In genomic region chrX:153226344-153227190, GRCh38 we compare ENCODE assay signal across 9 cellular contexts. TPM values are rescaled to one million over a fixed set of nuclear protein-coding genes. Genes with fewer than 3 reads are reported as not detected.
DNase-seq lines count a peak whose midpoint lies in the region; ATAC-seq and TF ChIP-seq lines count a peak whose summit lies in the region.
"Had no signal": no experiment of that assay in that cellular context is flagged by ENCODE, and none has a peak within 500 bp of the region (broad histone marks: within the 10 kb centered on the region; RNA-seq: fewer than 3 reads in every experiment).

No MANE protein-coding gene starts in this region.

- H2AFZ ChIP-seq in GM23248: no peak overlapping the region

- 3 to 5% methylated on average over 4 to 16 of the region's 16 CpGs for WGBS in GM23248 (ENCODE audit: low coverage in 1 of 2, low lambda C conversion rate in 2 of 2, missing lambda C conversion rate in 2 of 2), 2 experiments

- H3F3A ChIP-seq in GM23248 (ENCODE audit: insufficient read depth): no peaks in the 10 kb centered on the region

- in situ Hi-C loops in GM23248 (cut with MboI): no loop called here

- no peaks in the 10 kb centered on the region for H3K36me3 ChIP-seq in GM23248 (ENCODE audit: low read depth)

- TF ChIP-seq CTCF in epithelial cell of esophagus (IDR thresholded peaks at IDR 0.05; ENCODE audit: insufficient read depth, low read depth, low read length, missing control alignments): no peak
- TF ChIP-seq CTCF in omental fat pad (IDR thresholded peaks at IDR 0.05): no peak

- DNase-seq in GM23248 (peak; percentile 58), NAMALWA (ENCODE audit: low spot score) (peak; percentile 74), epithelial cell of esophagus (ENCODE audit: low read depth) (peak; percentile 94), omental fat pad (ENCODE audit: low spot score) (peak; percentile 24), HuH-7 (ENCODE audit: low spot score) (no peak), epidermal melanocyte (ENCODE audit: insufficient read length, low spot score) (no peak), globus pallidus (ENCODE audit: low spot score) (no peak)
- DNase-seq: NCI-H510A had no signal

- no peaks in the 10 kb centered on the region for H4K20me1 ChIP-seq in GM23248 (ENCODE audit: insufficient read depth)

- no peaks in the 10 kb centered on the region for H3K9me2 ChIP-seq in GM23248 (ENCODE audit: insufficient read depth)

- ATAC-seq in omental fat pad (ENCODE audit: low FRiP score) (peak; percentile 95), HG02870 (IDR thresholded peaks at IDR 0.05; ENCODE audit: unreplicated experiment) (no peak)

- H3K27me3 ChIP-seq in GM23248 (replicated peaks; ENCODE audit: insufficient read depth): no peaks in the 10 kb centered on the region

- H3K79me2 ChIP-seq in GM23248 (ENCODE audit: insufficient read depth): no peaks in the 10 kb centered on the region

- no peak overlapping the region for H3K27ac ChIP-seq in GM23248

- H3K4me1 ChIP-seq in GM23248 (ENCODE audit: insufficient read depth): no peaks in the 10 kb centered on the region

- H3K4me2 ChIP-seq in GM23248 (ENCODE audit: unreplicated experiment): no peak overlapping the region

- no peak overlapping the region for H3K9ac ChIP-seq in GM23248

- no peaks in the 10 kb centered on the region for H3K9me3 ChIP-seq in GM23248 (ENCODE audit: low read depth)

- no peak overlapping the region for H3K4me3 ChIP-seq in GM23248
- no peak overlapping the region for H3K4me3 ChIP-seq in epithelial cell of esophagus (ENCODE audit: low read length)

RNA-seq across cellular contexts. Expression of gene MAGEA1, which starts 47.5 kb away (rescaled TPM):
- not detected in 2 replicates for total RNA-seq in GM23248 (2014; rRNA removed; shearing (Covaris generic))
- polyA plus RNA-seq in GM23248 (2016; fragmentation: Nextera tagmentation; extraction: Ambion mirVana): not detected in 2 replicates
- not detected for total RNA-seq in omental fat pad

Comparison
In these comparisons a context has a peak if more than half of its experiments do, and no peak if none do; other contexts are left out.
1. DNase-seq: peak in GM23248 (single experiment), NAMALWA (single experiment), epithelial cell of esophagus (single experiment) and omental fat pad (single experiment); none in HuH-7 (single experiment), epidermal melanocyte (single experiment) and globus pallidus (single experiment).